Comparison of ENCODE assay signal across 10 cellular contexts in the genomic region with DNA sequence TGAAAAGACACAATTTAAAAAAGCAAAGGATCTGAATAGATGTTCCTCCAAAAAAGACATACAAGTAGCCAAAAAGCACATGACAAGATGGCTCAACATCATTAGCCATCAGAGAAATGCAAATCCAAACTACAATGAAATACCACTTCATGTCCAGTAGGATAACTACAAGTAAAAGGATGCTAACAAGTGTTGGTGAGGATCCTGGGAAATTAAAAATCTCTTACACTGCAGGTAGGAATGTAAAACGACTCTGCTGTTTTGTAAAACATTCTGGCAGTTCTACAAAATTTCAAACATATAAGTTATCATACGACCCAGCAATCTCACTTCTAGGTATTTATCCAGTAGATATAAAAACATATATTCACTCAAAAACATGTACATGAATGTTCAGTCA.
"Had no signal": no experiment of that assay in that cellular context is flagged by ENCODE, and none has a peak within 500 bp of the region (broad histone marks: within the 10 kb centered on the region; RNA-seq: fewer than 3 reads in every experiment).

No MANE protein-coding gene starts in this region.

- ATAC-seq: GM23338, HepG2 had no signal

- H3K27ac ChIP-seq: HL-60 had no signal

- H3K27me3 Mint-ChIP-seq: IgD-negative memory B cell had no signal

- H3K4me3 Mint-ChIP-seq: GM23338, H9, HFFc6 had no signal

- H3K27ac Mint-ChIP-seq: GM23338, H9, HFFc6, IgD-negative memory B cell had no signal

- H3K4me3 ChIP-seq: GM23338 had no signal

- H2AFZ ChIP-seq: GM23338 had no signal

- FAIRE-seq: H1, H54, HepG2 had no signal

- DNase-seq: H9, HCEC 1CT, HFFc6, KG1 had no signal

- H3K9me3 Mint-ChIP-seq: GM23338, H9, HFFc6 had no signal
